ENCODE assay signal across 8 cellular contexts in the genomic region with DNA sequence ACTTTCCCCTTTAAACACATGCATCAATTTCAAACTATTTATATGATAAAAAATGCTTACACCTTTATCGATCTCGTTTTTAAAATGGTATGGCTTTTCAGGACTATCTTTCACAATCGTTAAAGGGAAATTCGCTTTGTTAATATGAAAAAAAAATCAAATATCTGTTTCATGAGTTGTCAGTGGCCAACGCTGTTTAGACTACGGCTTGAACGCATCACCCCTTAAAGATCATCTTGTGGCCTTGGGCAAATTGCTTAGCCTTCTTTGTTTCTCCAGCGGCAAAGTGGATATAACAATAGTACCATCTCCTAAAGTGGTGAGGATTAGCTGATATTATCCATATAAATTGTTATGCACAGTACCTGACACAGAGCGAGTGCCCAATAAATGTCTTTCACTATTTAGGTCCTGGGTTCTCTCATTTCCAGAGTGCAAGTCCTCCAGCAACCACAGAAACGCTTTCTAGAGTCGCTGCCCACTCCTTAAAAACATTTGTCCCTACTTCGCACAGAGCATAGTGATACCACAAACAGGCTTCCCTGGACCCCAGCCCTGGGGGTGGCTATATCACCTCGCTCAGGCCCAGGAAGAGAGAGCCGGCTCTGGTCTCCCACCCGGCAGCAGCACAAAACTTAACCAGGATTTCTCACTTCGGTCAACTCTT. TPM values are rescaled to one million over a fixed set of nuclear protein-coding genes. Genes with fewer than 3 reads are reported as not detected.
DNase-seq lines count a peak whose midpoint lies in the region; ATAC-seq, FAIRE-seq and TF ChIP-seq lines count a peak whose summit lies in the region.

No MANE protein-coding gene starts in this region.

- 0 out of 2 replicates have a peak overlapping the region, but pooled peaks have one; percentile 4 for H3K4ac ChIP-seq in IMR-90 (ENCODE audit: low read depth, low read length)

- H3K4me1 ChIP-seq in IMR-90 (ENCODE audit: control insufficient read depth, insufficient read depth, low read length) (no peaks in the 10 kb centered on the region), astrocyte (ENCODE audit: insufficient read depth, low read length) (peaks cover 9% of the 10 kb centered on the region), tibial artery (peaks cover 0 to 30% (median 16%) of the 10 kb centered on the region in 4 donors)

- H3K27ac Mint-ChIP-seq in astrocyte (ENCODE audit: unreplicated experiment): peak overlapping the region; percentile 91

- no peak overlapping the region for H3K56ac ChIP-seq in IMR-90 (ENCODE audit: extremely low read depth, insufficient read depth, low read length)

- H3K9me1 ChIP-seq in IMR-90 (ENCODE audit: insufficient read depth, low read length): no peaks in the 10 kb centered on the region

- TF ChIP-seq RAD21 in IMR-90 (IDR thresholded peaks at IDR 0.05; ENCODE audit: low read length): no peak

- H3K4me3 ChIP-seq in IMR-90 (ENCODE audit: insufficient read depth, low read depth, low read length): peak overlapping the region; percentile 91
- peak overlapping the region; percentile 95 for H3K4me3 ChIP-seq in astrocyte (ENCODE audit: insufficient read depth, low read depth, low read length)
- H3K4me3 ChIP-seq in tibial artery: peak overlapping the region; percentile 57 to 66

- no peak overlapping the region; a peak in 1 of 4 replicates for H4K8ac ChIP-seq in IMR-90 (ENCODE audit: low read depth in 2 of 2, low read length in 2 of 2)

- no peak overlapping the region for H3K27ac ChIP-seq in IMR-90 (ENCODE audit: insufficient read depth, low read length)
- no peak overlapping the region for H3K27ac ChIP-seq in astrocyte (ENCODE audit: low read depth, low read length)
- H3K27ac ChIP-seq in tibial artery: peak overlapping the region; percentile 57 to 58

- no peak overlapping the region for H2AK5ac ChIP-seq in IMR-90 (ENCODE audit: low read depth, low read length)

- peak overlapping the region; percentile 98 for H3K4me3 Mint-ChIP-seq in astrocyte (ENCODE audit: unreplicated experiment)

- no peak overlapping the region for H2BK20ac ChIP-seq in IMR-90 (ENCODE audit: low read depth, low read length)

- POLR2A ChIA-PET in IMR-90 (lab: Charles Lee; ENCODE audit: unreplicated experiment): no interaction called here

- H3K23ac ChIP-seq in IMR-90 (ENCODE audit: low read depth, low read length): no peak overlapping the region

- H3K14ac ChIP-seq in IMR-90 (replicated peaks; ENCODE audit: low read depth, low read length): 0 out of 2 replicates have a peak overlapping the region, but pooled peaks have one; percentile 21

- H3K36me3 Mint-ChIP-seq in astrocyte (ENCODE audit: low read depth, unreplicated experiment): no peaks in the 10 kb centered on the region

- TF ChIP-seq POLR2A in IMR-90 (IDR thresholded peaks at IDR 0.05; ENCODE audit: low read depth, low read length): no peak

- no peak overlapping the region for H2BK120ac ChIP-seq in IMR-90 (ENCODE audit: low read depth, low read length)

- H3K79me2 ChIP-seq in astrocyte (ENCODE audit: insufficient read depth, low read length): peaks cover 43% of the 10 kb centered on the region

- ATAC-seq in IMR-90 (ENCODE audit: low read depth) (peak; percentile 25; the same call in 1 of the 2 replicates), HG03469 (IDR thresholded peaks at IDR 0.05; ENCODE audit: unreplicated experiment) (no peak)

- H3K9me3 Mint-ChIP-seq in astrocyte (ENCODE audit: unreplicated experiment): no peaks in the 10 kb centered on the region

- H3K18ac ChIP-seq in IMR-90 (ENCODE audit: low read depth, low read length): no peak overlapping the region

- no peaks in the 10 kb centered on the region for H3K9me3 ChIP-seq in IMR-90 (ENCODE audit: control insufficient read depth, insufficient read depth, low read length)
- H3K9me3 ChIP-seq in astrocyte (ENCODE audit: insufficient read depth, low read depth, low read length): no peaks in the 10 kb centered on the region
- H3K9me3 ChIP-seq in tibial artery: no peaks in the 10 kb centered on the region

- DNase-seq in GF-D8 (lab: John Stamatoyannopoulos, UW) (peak; percentile 68), IMR-90 (peak; percentile 41), astrocyte (ENCODE audit: low read depth) (no peak), left kidney (ENCODE audit: low read depth, low spot score) (peak; percentile 54), tibial artery (no peak), NCI-H1694 (lab: John Stamatoyannopoulos, UW) (no peak)
- DNase-seq in stimulated activated CD8-positive, alpha-beta memory T cell treated with anti-CD3 and anti-CD28 coated beads, Interleukin-4, amount 100 ng/mL, for 48 hours: no peak

- CTCF ChIA-PET in IMR-90 (lab: Yijun Ruan, JAX): no interaction called here

- H2AK9ac ChIP-seq in IMR-90 (replicated peaks; ENCODE audit: low read depth, low read length, poor library complexity): peak overlapping the region; percentile 91

- peak overlapping the region; percentile 90 for H2AFZ ChIP-seq in IMR-90 (replicated peaks; ENCODE audit: low read length, poor library complexity)
- peak overlapping the region; percentile 98 for H2AFZ ChIP-seq in astrocyte (ENCODE audit: low read depth, low read length)

- in situ Hi-C loops in IMR-90 (cut with MboI; ENCODE audit: low sequenced_read_pairs): no loop called here

- peak overlapping the region; percentile 100 for H3K4me2 ChIP-seq in IMR-90 (ENCODE audit: low read depth, low read length)
- peak overlapping the region; percentile 100 for H3K4me2 ChIP-seq in astrocyte (ENCODE audit: low read length)

- TF ChIP-seq CTCF in IMR-90 (conservative IDR thresholded peaks at IDR 0.05; ENCODE audit: low read depth, low read length): no peak
- no peak for TF ChIP-seq CTCF in astrocyte (IDR thresholded peaks at IDR 0.05; ENCODE audit: insufficient read depth, low read depth, low read length)
- no peak for TF ChIP-seq CTCF in tibial artery (IDR thresholded peaks at IDR 0.05)

- 0 out of 4 replicates have a peak, but pooled peaks cover 0 to 6% of the 10 kb centered on the region in 2 experiments for H3K79me1 ChIP-seq in IMR-90 (ENCODE audit: low read depth in 1 of 2, low read length in 2 of 2)

- H3K9ac ChIP-seq in IMR-90 (ENCODE audit: low read depth, low read length): no peak overlapping the region
- peak overlapping the region; percentile 84 for H3K9ac ChIP-seq in astrocyte (ENCODE audit: low read length)

- H2BK15ac ChIP-seq in IMR-90 (ENCODE audit: low read depth, low read length): no peak overlapping the region

- intact Hi-C loops in IMR-90 (cut with micrococcal nuclease): loop anchor here (1.0 to 5.0 kb wide), 2 partner anchors 60 to 310 kb away; no protein-coding TSS in a partner anchor
- intact Hi-C loops in tibial artery (cut with DNase I; ENCODE audit: low total_unique reads): no loop called here

- H3K36me3 ChIP-seq in IMR-90 (ENCODE audit: control insufficient read depth, insufficient read depth, low read length) (no peaks in the 10 kb centered on the region), astrocyte (ENCODE audit: insufficient read depth, low read length) (no peaks in the 10 kb centered on the region), tibial artery (no peaks in the 10 kb centered on the region)

- no peak for FAIRE-seq in astrocyte (lab: Jason Lieb, UNC)

- dilution Hi-C loops in IMR-90 (cut with HindIII; ENCODE audit: low sequenced_read_pairs, unreplicated experiment): no loop called here

- H3K27me3 Mint-ChIP-seq in astrocyte (ENCODE audit: low read depth, unreplicated experiment): no peaks in the 10 kb centered on the region

- no peak overlapping the region for H4K91ac ChIP-seq in IMR-90 (ENCODE audit: insufficient read depth, low read depth, low read length)

- 10% methylated on average over 6 of the region's 16 CpGs; no CpG with 5 or more reads in 1 of the 2 experiments for WGBS in IMR-90 (ENCODE audit: extremely low coverage in 2 of 2, insufficient read length in 1 of 2), 2 experiments

- H3K4me1 Mint-ChIP-seq in astrocyte (ENCODE audit: low read depth, unreplicated experiment): no peaks in the 10 kb centered on the region

- H3K27me3 ChIP-seq in IMR-90 (ENCODE audit: control insufficient read depth, insufficient read depth, low read length) (peaks cover 2% of the 10 kb centered on the region; the same call in 1 of the 2 replicates), astrocyte (ENCODE audit: insufficient read depth, low read length) (no peaks in the 10 kb centered on the region), tibial artery (peaks cover 0 to 9% of the 10 kb centered on the region in 2 donors)

- H4K5ac ChIP-seq in IMR-90 (ENCODE audit: low read depth, low read length): no peak overlapping the region

- BruUV-seq in IMR-90 (replicated peaks; lab: Mats Ljungman, UMichigan): no TSS peak

- H4K20me1 ChIP-seq in IMR-90 (ENCODE audit: insufficient read depth, low read length) (no peaks in the 10 kb centered on the region), astrocyte (ENCODE audit: insufficient read depth, low read length) (peaks cover 5% of the 10 kb centered on the region)

- no peak overlapping the region for H2BK5ac ChIP-seq in IMR-90 (ENCODE audit: low read depth, low read length, poor library complexity, severe bottlenecking)

TF ChIP-seq in IMR-90, 13 proteins besides CTCF, POLR2A, EP300 and RAD21:
- TF ChIP-seq CEBPB (IDR thresholded peaks at IDR 0.05; ENCODE audit: low read depth, low read length) (peak; percentile 25; the same call in 1 of the 2 replicates), RFX5 (IDR thresholded peaks at IDR 0.05; ENCODE audit: low read depth, low read length) (no peak)
TF ChIP-seq in IMR-90: peak in this region for 1.

RNA-seq across cellular contexts. Expression of a gene that starts 0.9 kb away (rescaled TPM):
- total RNA-seq in IMR-90 (2012; rRNA removed): 15.4 and 16.9 TPM in 2 replicates
- polyA plus RNA-seq in IMR-90 (2012; rRNA removed): 4.7 and 4.9 TPM in 2 replicates
- polyA plus RNA-seq in IMR-90 (2012; cell fraction: cytosol; rRNA removed): 2.7 and 2.8 TPM in 2 replicates
- polyA plus RNA-seq in IMR-90 (2012; cell fraction: nucleus; rRNA removed; ENCODE audit: low replicate concordance): 1.4 and 3.5 TPM in 2 replicates
- 43.0 and 52.5 TPM in 2 replicates for total RNA-seq in astrocyte

Comparison
In these comparisons a context has a peak if more than half of its experiments do, and no peak if none do; other contexts are left out.
1. DNase-seq: peak in GF-D8 (single experiment), IMR-90 (single experiment) and left kidney (single experiment); none in astrocyte (single experiment), tibial artery (0 of 2), NCI-H1694 (single experiment) and stimulated activated CD8-positive, alpha-beta memory T cell treated with anti-CD3 and anti-CD28 coated beads, Interleukin-4, amount 100 ng/mL, for 48 hours (single experiment).
2. H3K27ac ChIP-seq: peak in tibial artery (2 of 2); none in IMR-90 (single experiment) and astrocyte (single experiment).
3. Peak in every context shown above with its lines, with median percentiles within 50 percentile points of each other: H3K4me3 ChIP-seq.